In the genomic region with DNA sequence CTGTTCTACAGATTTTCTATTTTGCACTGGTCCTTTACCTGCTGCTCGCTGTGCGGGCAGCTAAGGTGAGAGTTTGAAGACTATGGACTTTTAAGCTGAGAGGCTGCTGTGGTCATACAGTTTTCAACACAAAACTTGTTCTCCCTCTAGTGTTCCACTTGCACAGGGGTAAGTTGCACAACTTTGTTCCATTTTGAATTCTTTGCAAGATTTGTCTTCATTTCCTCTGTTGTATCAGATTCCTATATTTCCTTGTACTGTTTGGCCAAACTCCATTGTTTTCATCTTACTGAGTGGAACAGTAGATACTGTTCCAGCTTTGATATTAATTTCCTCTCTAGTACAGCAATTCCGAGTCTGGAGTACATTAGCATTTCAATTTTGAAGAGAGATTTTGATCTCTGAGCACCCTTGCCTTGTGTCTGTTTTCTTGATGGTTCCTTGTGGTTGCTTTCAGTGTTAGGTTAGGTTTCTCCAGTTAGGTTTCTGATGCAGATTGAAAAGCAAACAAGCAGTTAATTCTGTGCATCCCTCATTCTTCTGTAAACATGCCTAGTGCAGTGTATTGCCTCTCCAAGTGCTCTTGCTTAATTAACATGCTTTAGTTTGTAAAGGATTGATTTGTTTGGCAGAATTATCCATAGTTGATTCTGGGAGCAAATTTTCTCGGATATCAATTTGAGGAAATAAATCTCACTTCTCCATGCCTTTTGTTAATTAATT, we compare ENCODE assay signal across 12 cellular contexts.
DNase-seq lines count a peak whose midpoint lies in the region; ATAC-seq and TF ChIP-seq lines count a peak whose summit lies in the region.
"Had no signal": no experiment of that assay in that cellular context is flagged by ENCODE, and none has a peak within 500 bp of the region (broad histone marks: within the 10 kb centered on the region; RNA-seq: fewer than 3 reads in every experiment).

No MANE protein-coding gene starts in this region.

- TF ChIP-seq CTCF in AG10803 (conservative IDR thresholded peaks at IDR 0.05; ENCODE audit: low read length) (peak; percentile 60), fibroblast of villous mesenchyme (IDR thresholded peaks at IDR 0.05; ENCODE audit: insufficient read depth, low read depth, low read length) (peak; percentile 31), osteoblast (IDR thresholded peaks at IDR 0.05; ENCODE audit: extremely low read depth, low read depth, low read length) (peak; percentile 33), omental fat pad (IDR thresholded peaks at IDR 0.05) (no peak)

- peaks cover 2% of the 10 kb centered on the region for H3K79me2 ChIP-seq in osteoblast (ENCODE audit: insufficient read depth, low read length)

- in situ Hi-C loops in SK-MEL-5 (cut with HindIII; ENCODE audit: low pct_unique_long_range_greater_than_20kb, low sequenced_read_pairs), result no loop called here

- H2AFZ ChIP-seq in osteoblast (ENCODE audit: low read length), result no peak overlapping the region

- H4K20me1 ChIP-seq in osteoblast (ENCODE audit: insufficient read depth, low read length), result peaks cover 3% of the 10 kb centered on the region
- H4K20me1 ChIP-seq: BLaER1 treated with 17β-estradiol and CSF1 and Interleukin-3, amounts not matched to agents 10 nM and 100 nM had no signal

- H3K4me3 ChIP-seq in AG10803 (ENCODE audit: low read length) (no peak overlapping the region), fibroblast of villous mesenchyme (ENCODE audit: low read depth, low read length) (no peak overlapping the region), osteoblast (ENCODE audit: insufficient read depth, low read length) (no peak overlapping the region)
- H3K4me3 ChIP-seq: BLaER1 treated with 17β-estradiol and CSF1 and Interleukin-3, amounts not matched to agents 10 nM and 100 nM had no signal

- no peak overlapping the region for H3K27ac ChIP-seq in osteoblast (ENCODE audit: low read depth, low read length)
- H3K27ac ChIP-seq: BLaER1 treated with 17β-estradiol and CSF1 and Interleukin-3, amounts not matched to agents 10 nM and 100 nM had no signal

- DNase-seq in AG10803 (ENCODE audit: low read depth) (peak; percentile 31), SK-MEL-5 (ENCODE audit: low read depth, low spot score) (peak; percentile 14), fibroblast of villous mesenchyme (ENCODE audit: low read depth) (peak; percentile 41), osteoblast (ENCODE audit: insufficient read length, low spot score, missing footprints) (no peak), SIG-M5 (lab: John Stamatoyannopoulos, UW) (no peak), omental fat pad (ENCODE audit: low spot score) (no peak), NCI-H146 (lab: John Stamatoyannopoulos, UW) (no peak)
- DNase-seq: activated naive CD8-positive, alpha-beta T cell treated with anti-CD3 and anti-CD28 coated beads, Interleukin-2, amount 10 ng/mL, durations not matched to agents 7 days and 5 days; effector CD8-positive, alpha-beta T cell; KG1 had no signal

- H3K27me3 ChIP-seq in osteoblast (ENCODE audit: insufficient read depth, low read length), result no peaks in the 10 kb centered on the region
- H3K27me3 ChIP-seq: BLaER1 treated with 17β-estradiol and CSF1 and Interleukin-3, amounts not matched to agents 10 nM and 100 nM had no signal

- ATAC-seq in omental fat pad (ENCODE audit: low FRiP score), result no peak
- ATAC-seq in GM21786 (IDR thresholded peaks at IDR 0.05; ENCODE audit: unreplicated experiment), result no peak

- no peaks in the 10 kb centered on the region for H3K9me3 ChIP-seq in osteoblast (ENCODE audit: low read depth, low read length)
- H3K9me3 ChIP-seq: BLaER1 treated with 17β-estradiol and CSF1 and Interleukin-3, amounts not matched to agents 10 nM and 100 nM had no signal

- no peak overlapping the region for H3K4me2 ChIP-seq in osteoblast (ENCODE audit: insufficient read depth, low read length)
- H3K4me2 ChIP-seq: BLaER1 treated with 17β-estradiol and CSF1 and Interleukin-3, amounts not matched to agents 10 nM and 100 nM had no signal

- peaks cover 24% of the 10 kb centered on the region for H3K4me1 ChIP-seq in osteoblast (ENCODE audit: insufficient read depth, low read length)
- H3K4me1 ChIP-seq: BLaER1 treated with 17β-estradiol and CSF1 and Interleukin-3, amounts not matched to agents 10 nM and 100 nM had no signal

- H3K36me3 ChIP-seq in osteoblast (ENCODE audit: insufficient read depth, low read length), result no peaks in the 10 kb centered on the region
- H3K36me3 ChIP-seq: BLaER1 treated with 17β-estradiol and CSF1 and Interleukin-3, amounts not matched to agents 10 nM and 100 nM had no signal

Comparison
In these comparisons a context has a peak if more than half of its experiments do, and no peak if none do; other contexts are left out.
1. DNase-seq: peak in AG10803 (single experiment), SK-MEL-5 (single experiment) and fibroblast of villous mesenchyme (single experiment); none in osteoblast (single experiment), SIG-M5 (single experiment), omental fat pad (single experiment) and NCI-H146 (single experiment).
2. CTCF ChIP-seq: peak in AG10803 (single experiment), fibroblast of villous mesenchyme (single experiment) and osteoblast (single experiment); none in omental fat pad (0 of 3).